Comparison of ENCODE assay signal across 22 cellular contexts in genomic region chr4:31078661-31079060, GRCh38.
"Had no signal": no experiment of that assay in that cellular context is flagged by ENCODE, and none has a peak within 500 bp of the region (broad histone marks: within the 10 kb centered on the region; RNA-seq: fewer than 3 reads in every experiment).

No MANE protein-coding gene starts in this region.

- H3K9me3 ChIP-seq: SJSA1 had no signal

- H3K27me3 ChIP-seq: SJSA1 had no signal

- H3K4me3 Mint-ChIP-seq: T-cell had no signal

- H3K4me3 ChIP-seq: SJSA1, SK-N-MC had no signal

- H3K4me1 Mint-ChIP-seq: T-cell had no signal

- DNase-seq: KBM-7, MV-4-11, NCI-H1092, NCI-H1105 treated with DMSO at 0.1 percent for 48 hours, NCI-H1417 treated with DMSO at 0.1 percent for 48 hours, NCI-H187, NCI-H2029, NCI-H2081 treated with DMSO at 0.1 percent for 48 hours, NCI-H2171, NCI-H226, NCI-H446, NCI-H510A, NCI-H524 treated with DMSO at 0.1 percent for 48 hours, NCI-H69, NCI-H774, Right ventricle myocardium superior, RPMI8226, SIG-M5, SW 1271, T-cell had no signal

- ATAC-seq: T-cell had no signal

- H3K27ac Mint-ChIP-seq: T-cell had no signal

- H3K36me3 Mint-ChIP-seq: T-cell had no signal

- H3K36me3 ChIP-seq: SJSA1 had no signal

- H3K27ac ChIP-seq: SJSA1, SK-N-MC had no signal

- H3K27me3 Mint-ChIP-seq: T-cell had no signal
